ENCODE assay signal across 8 cellular contexts in the genomic region with DNA sequence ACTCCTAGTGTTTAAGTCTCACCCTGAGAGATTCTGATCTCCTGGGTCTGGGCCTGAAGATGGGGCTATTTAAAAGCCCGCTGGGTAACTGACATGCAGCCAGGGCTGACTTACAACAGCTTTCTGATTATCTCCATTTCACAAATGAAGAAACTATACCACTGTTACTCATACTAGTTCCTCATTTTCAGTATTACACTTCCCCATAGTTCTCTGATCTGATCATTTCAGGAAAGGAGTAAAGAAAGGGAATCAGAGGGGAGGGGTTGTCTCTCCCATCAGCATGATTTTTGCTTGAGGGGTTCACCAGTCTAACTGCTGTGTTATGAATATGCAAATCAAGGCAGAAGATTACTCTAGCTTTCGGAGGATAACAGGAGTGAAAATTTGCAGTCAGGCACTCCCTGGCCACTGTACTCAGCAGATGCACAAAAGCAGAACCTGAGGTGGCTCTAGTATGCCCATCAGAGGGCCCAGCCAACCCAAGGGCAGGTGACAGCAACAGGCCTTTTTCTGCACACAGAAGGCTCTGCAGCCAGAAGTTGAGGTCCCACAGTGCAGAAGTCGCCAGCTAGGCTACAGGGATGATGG. TPM values are rescaled to one million over a fixed set of nuclear protein-coding genes. Genes with fewer than 3 reads are reported as not detected.
DNase-seq lines count a peak whose midpoint lies in the region; ATAC-seq and TF ChIP-seq lines count a peak whose summit lies in the region.
"Had no signal": no experiment of that assay in that cellular context is flagged by ENCODE, and none has a peak within 500 bp of the region (broad histone marks: within the 10 kb centered on the region; RNA-seq: fewer than 3 reads in every experiment).

No MANE protein-coding gene starts in this region.

- no peaks in the 10 kb centered on the region for H3K27me3 ChIP-seq in neutrophil
- H3K27me3 ChIP-seq in CD4-positive, alpha-beta memory T cell (ENCODE audit: insufficient read depth, low read length) = no peaks in the 10 kb centered on the region
- H3K27me3 ChIP-seq: dorsolateral prefrontal cortex had no signal

- intact Hi-C loops in OCI-LY7 (cut with micrococcal nuclease; ENCODE audit: unreplicated experiment) = no loop called here
- intact Hi-C loops in CD4-positive, alpha-beta memory T cell (cut with micrococcal nuclease) = no loop called here

- peaks cover 49% of the 10 kb centered on the region for H3K4me1 ChIP-seq in OCI-LY7 (ENCODE audit: insufficient read depth, low read length, poor library complexity, severe bottlenecking)
- H3K4me1 ChIP-seq in neutrophil (ENCODE audit: control insufficient read depth in 1 of 2, insufficient read depth in 1 of 2, low read depth in 1 of 2, low read length in 1 of 2) = peaks cover 99 to 100% of the 10 kb centered on the region in 2 experiments
- H3K4me1 ChIP-seq in CD4-positive, alpha-beta memory T cell (ENCODE audit: insufficient read depth, low read length) = no peaks in the 10 kb centered on the region

- ATAC-seq in GM19043 (IDR thresholded peaks at IDR 0.05; ENCODE audit: low read depth, unreplicated experiment) (peak; percentile 75), HG02870 (IDR thresholded peaks at IDR 0.05; ENCODE audit: unreplicated experiment) (peak; percentile 68)

- DNase-seq in OCI-LY7 (ENCODE audit: low spot score) (peak; percentile 68), foreskin melanocyte (no peak), COR-L47 (lab: John Stamatoyannopoulos, UW) (no peak)
- no peak for DNase-seq in CD4-positive, alpha-beta memory T cell

- H3K4me1 Mint-ChIP-seq in CD4-positive, alpha-beta memory T cell = peaks cover 0 to 5% (median 3%) of the 10 kb centered on the region in 4 donors

- no peaks in the 10 kb centered on the region for H3K9me2 ChIP-seq in OCI-LY7 (ENCODE audit: insufficient read depth, low read length)

- H3K4me3 Mint-ChIP-seq in CD4-positive, alpha-beta memory T cell = no peak overlapping the region

- BruUV-seq in OCI-LY7 (replicated peaks; lab: Mats Ljungman, UMichigan) = no TSS peak

- H3K27ac ChIP-seq in OCI-LY7 (ENCODE audit: low read depth, low read length, poor library complexity, severe bottlenecking) = peak overlapping the region; percentile 44
- H3K27ac ChIP-seq in neutrophil = peak overlapping the region; percentile 96
- H3K27ac ChIP-seq in CD4-positive, alpha-beta memory T cell (ENCODE audit: low read depth, low read length) = no peak overlapping the region

- no peaks in the 10 kb centered on the region for H4K20me1 ChIP-seq in OCI-LY7 (ENCODE audit: insufficient read depth, low read length)

- no peaks in the 10 kb centered on the region for H3K79me2 ChIP-seq in OCI-LY7 (ENCODE audit: insufficient read depth, low read depth, low read length)

- peak overlapping the region; percentile 79 for H2AFZ ChIP-seq in OCI-LY7 (ENCODE audit: low read length)

- H3K36me3 ChIP-seq in OCI-LY7 (ENCODE audit: insufficient read depth, low read length) (no peaks in the 10 kb centered on the region), neutrophil (peaks cover 14% of the 10 kb centered on the region)
- H3K36me3 ChIP-seq in CD4-positive, alpha-beta memory T cell (ENCODE audit: insufficient read depth, low read length) = no peaks in the 10 kb centered on the region

- CTCF ChIA-PET in OCI-LY7 (lab: Charles Lee; ENCODE audit: unreplicated experiment) = no interaction called here
- CTCF ChIA-PET in CD4-positive, alpha-beta memory T cell (lab: Charles Lee; ENCODE audit: partially characterized antibody) = no interaction called here

- H3K4me3 ChIP-seq in OCI-LY7 (ENCODE audit: low read depth, low read length, poor library complexity, severe bottlenecking) (no peak overlapping the region), neutrophil (ENCODE audit: low read depth in 1 of 2, low read length in 1 of 2) (peak overlapping the region; percentile 33 to 37)
- H3K4me3 ChIP-seq in CD4-positive, alpha-beta memory T cell (ENCODE audit: low read length in 2 of 2) = no peak overlapping the region
- H3K4me3 ChIP-seq: dorsolateral prefrontal cortex had no signal

- no peaks in the 10 kb centered on the region for H3K36me3 Mint-ChIP-seq in CD4-positive, alpha-beta memory T cell

- H3K9me3 Mint-ChIP-seq in CD4-positive, alpha-beta memory T cell = no peaks in the 10 kb centered on the region

- peak overlapping the region in 3 of 7 donors; percentile 22 to 65 (median 37) for H3K27ac Mint-ChIP-seq in CD4-positive, alpha-beta memory T cell

- no peaks in the 10 kb centered on the region for H3K9me3 ChIP-seq in OCI-LY7 (ENCODE audit: low read length)
- H3K9me3 ChIP-seq in neutrophil = no peaks in the 10 kb centered on the region
- no peaks in the 10 kb centered on the region for H3K9me3 ChIP-seq in CD4-positive, alpha-beta memory T cell (ENCODE audit: control insufficient read depth in 1 of 2, low read length in 2 of 2)

- H3K4me2 ChIP-seq in OCI-LY7 (ENCODE audit: low read length) = peak overlapping the region; percentile 42

- TF ChIP-seq CTCF in OCI-LY7 (conservative IDR thresholded peaks at IDR 0.05; ENCODE audit: low read length) = no peak
- peak; percentile 3 for TF ChIP-seq CTCF in neutrophil (IDR thresholded peaks at IDR 0.05)

- no peaks in the 10 kb centered on the region for H3K27me3 Mint-ChIP-seq in CD4-positive, alpha-beta memory T cell

- POLR2A ChIA-PET in OCI-LY7 (lab: Charles Lee) = interaction anchor here (1.0 to 1.3 kb wide), 2 partner anchors 18 to 23 kb away, joined by 3 read pairs; no protein-coding TSS in a partner anchor
- POLR2A ChIA-PET in CD4-positive, alpha-beta memory T cell (lab: Charles Lee; ENCODE audit: partially characterized antibody) = interaction anchor here (1.5 kb wide), 1 partner anchor 18 kb away, joined by 5 read pairs; no protein-coding TSS in a partner anchor

RNA-seq across cellular contexts. Expression of a gene that starts 59.4 kb away (rescaled TPM):
- total RNA-seq in OCI-LY7 (2014; rRNA removed; shearing (Covaris generic)) = 0.03 and 1.2 TPM in 2 replicates
- 0.36 TPM in 1 of 2 replicates, not detected in the other for total RNA-seq in OCI-LY7 (2022)
- 1 to 10 TPM; 2.3 to 2.9 TPM for total RNA-seq in CD4-positive, alpha-beta memory T cell
- polyA plus RNA-seq in CD4-positive, alpha-beta memory T cell = under 1 TPM in 1 of 2 donors, not detected in 1; 0.93 TPM

Comparison
In these comparisons a context has a peak if more than half of its experiments do, and no peak if none do; other contexts are left out.
1. H3K4me3 ChIP-seq: peak in neutrophil (2 of 2); none in OCI-LY7 (single experiment) and CD4-positive, alpha-beta memory T cell (0 of 2).